ENCODE assay signal across 26 cellular contexts in genomic region chr1:2307206-2307605, GRCh38.
"Had no signal": no experiment of that assay in that cellular context is flagged by ENCODE, and none has a peak within 500 bp of the region (broad histone marks: within the 10 kb centered on the region; RNA-seq: fewer than 3 reads in every experiment).

No MANE protein-coding gene starts in this region.

- H3K9me3 ChIP-seq: body of pancreas, gastrocnemius medialis, right atrium auricular region, testis, transverse colon had no signal

- H3K27me3 ChIP-seq: body of pancreas, gastrocnemius medialis, hepatocyte, right atrium auricular region, testis, transverse colon had no signal

- H3K4me3 Mint-ChIP-seq: activated naive CD8-positive, alpha-beta T cell; activated T-cell treated with anti-CD3 and anti-CD28 coated beads, Interleukin-2, amount 50 U/mL, for 72 hours; immature natural killer cell; neural crest cell had no signal

- DNase-seq: activated CD4-positive, alpha-beta T cell treated with anti-CD3 and anti-CD28 coated beads for 4 hours; activated CD4-positive, alpha-beta T cell treated with anti-CD3 and anti-CD28 coated beads, Interleukin-2, amount 50 U/mL, for 4 hours; activated naive CD4-positive, alpha-beta T cell; activated T-cell treated with anti-CD3 and anti-CD28 coated beads for 4 hours; activated T-cell treated with anti-CD3 and anti-CD28 coated beads, Interleukin-2, amount 50 U/mL, for 72 hours; aorta; body of pancreas; effector memory CD4-positive, alpha-beta T cell; erythroblast; gastrocnemius medialis; immature natural killer cell; kidney; left colon; naive thymus-derived CD8-positive, alpha-beta T cell; occipital lobe; stimulated activated CD4-positive, alpha-beta T cell treated with anti-CD3 and anti-CD28 coated beads, Interleukin-15, amount 100 ng/mL, for 24 hours; stimulated activated CD4-positive, alpha-beta T cell treated with anti-CD3 and anti-CD28 coated beads, Interleukin-2, amount 100 ng/mL, for 24 hours; stimulated activated naive CD8-positive, alpha-beta T cell treated with anti-CD3 and anti-CD28 coated beads, Interleukin-15, Interleukin-2, amounts not matched to agents 100 U/mL and 50 U/mL, for 24 hours; testis; transverse colon had no signal

- H3K9me3 Mint-ChIP-seq: activated T-cell treated with anti-CD3 and anti-CD28 coated beads, Interleukin-2, amount 50 U/mL, for 72 hours; immature natural killer cell; neural crest cell had no signal

- H3K27me3 Mint-ChIP-seq: activated naive CD8-positive, alpha-beta T cell; naive thymus-derived CD8-positive, alpha-beta T cell had no signal

- ATAC-seq: activated T-cell treated with anti-CD3 and anti-CD28 coated beads, Interleukin-2, amount 50 U/mL, for 72 hours; body of pancreas; gastrocnemius medialis; left colon; naive thymus-derived CD8-positive, alpha-beta T cell; stimulated activated naive CD8-positive, alpha-beta T cell treated with anti-CD3 and anti-CD28 coated beads, Interleukin-15, Interleukin-2, amounts not matched to agents 100 U/mL and 50 U/mL, for 24 hours had no signal

- H3K4me3 ChIP-seq: body of pancreas, gastrocnemius medialis, hepatocyte, right atrium auricular region, transverse colon had no signal

- H3K4me1 ChIP-seq: parathyroid adenoma had no signal

- H3K27ac ChIP-seq: body of pancreas, gastrocnemius medialis, hepatocyte, parathyroid adenoma, right atrium auricular region, testis, transverse colon, VCaP had no signal
